In genomic region chr1:55466921-55467320, GRCh38 we compare ENCODE assay signal across 18 cellular contexts.
"Had no signal": no experiment of that assay in that cellular context is flagged by ENCODE, and none has a peak within 500 bp of the region (broad histone marks: within the 10 kb centered on the region; RNA-seq: fewer than 3 reads in every experiment).

No MANE protein-coding gene starts in this region.

- H3K4me1 ChIP-seq: adrenal gland, prostate gland had no signal

- DNase-seq: activated CD8-positive, alpha-beta memory T cell treated with anti-CD3 and anti-CD28 coated beads, Interleukin-2, amount 50 U/mL, for 4 hours; activated T-cell treated with anti-CD3 and anti-CD28 coated beads, Interleukin-2, amount 50 U/mL, for 24 hours; central memory CD4-positive, alpha-beta T cell; gastrocnemius medialis; ovary; stimulated activated CD4-positive, alpha-beta T cell treated with anti-CD3 and anti-CD28 coated beads, Interleukin-4, amount 100 ng/mL, for 4 hours; stimulated activated naive CD8-positive, alpha-beta T cell treated with anti-CD3 and anti-CD28 coated beads, Interleukin-15, Interleukin-2, amounts not matched to agents 100 U/mL and 50 U/mL, for 24 hours; T-helper 9 cell; tibial artery had no signal

- ATAC-seq: activated naive CD4-positive, alpha-beta T cell treated with anti-CD3 and anti-CD28 coated beads, Interleukin-2, amount 50 U/mL, for 72 hours; activated T-helper 17 cell treated with anti-CD3 and anti-CD28 coated beads, Interleukin-2, amount 50 U/mL, for 72 hours; gastrocnemius medialis; stimulated activated naive CD8-positive, alpha-beta T cell treated with anti-CD3 and anti-CD28 coated beads, Interleukin-15, Interleukin-2, amounts not matched to agents 100 U/mL and 50 U/mL, for 24 hours; WTC11 had no signal

- H3K4me3 Mint-ChIP-seq: activated T-cell treated with anti-CD3 and anti-CD28 coated beads, Interleukin-2, amount 50 U/mL, for 24 hours; activated T-helper 17 cell treated with anti-CD3 and anti-CD28 coated beads, Interleukin-2, amount 50 U/mL, for 72 hours; memory B cell; nephron; WTC11 had no signal

- H3K9me3 ChIP-seq: adrenal gland, esophagus muscularis mucosa, gastrocnemius medialis, neutrophil, ovary, prostate gland, tibial artery had no signal

- H3K9me3 Mint-ChIP-seq: activated naive CD4-positive, alpha-beta T cell treated with anti-CD3 and anti-CD28 coated beads, Interleukin-2, amount 50 U/mL, for 72 hours; activated T-cell treated with anti-CD3 and anti-CD28 coated beads, Interleukin-2, amount 50 U/mL, for 24 hours; activated T-helper 17 cell treated with anti-CD3 and anti-CD28 coated beads, Interleukin-2, amount 50 U/mL, for 72 hours; memory B cell; nephron; WTC11 had no signal

- H3K4me1 Mint-ChIP-seq: activated T-helper 17 cell treated with anti-CD3 and anti-CD28 coated beads, Interleukin-2, amount 50 U/mL, for 72 hours; memory B cell had no signal

- H3K27ac ChIP-seq: adrenal gland, esophagus muscularis mucosa, neutrophil, ovary had no signal

- H3K27ac Mint-ChIP-seq: activated naive CD4-positive, alpha-beta T cell treated with anti-CD3 and anti-CD28 coated beads, Interleukin-2, amount 50 U/mL, for 72 hours; activated T-cell treated with anti-CD3 and anti-CD28 coated beads, Interleukin-2, amount 50 U/mL, for 24 hours; activated T-helper 17 cell treated with anti-CD3 and anti-CD28 coated beads, Interleukin-2, amount 50 U/mL, for 72 hours; memory B cell; WTC11 had no signal

- H3K27me3 ChIP-seq: adrenal gland, esophagus muscularis mucosa, gastrocnemius medialis, neutrophil, ovary, tibial artery had no signal

- H3K36me3 ChIP-seq: adrenal gland, esophagus muscularis mucosa, gastrocnemius medialis, neutrophil, ovary, prostate gland, tibial artery had no signal

- H3K36me3 Mint-ChIP-seq: activated naive CD4-positive, alpha-beta T cell treated with anti-CD3 and anti-CD28 coated beads, Interleukin-2, amount 50 U/mL, for 72 hours; memory B cell; WTC11 had no signal

- H3K4me3 ChIP-seq: adrenal gland, esophagus muscularis mucosa, gastrocnemius medialis, ovary, prostate gland, tibial artery had no signal
